In the genomic region with DNA sequence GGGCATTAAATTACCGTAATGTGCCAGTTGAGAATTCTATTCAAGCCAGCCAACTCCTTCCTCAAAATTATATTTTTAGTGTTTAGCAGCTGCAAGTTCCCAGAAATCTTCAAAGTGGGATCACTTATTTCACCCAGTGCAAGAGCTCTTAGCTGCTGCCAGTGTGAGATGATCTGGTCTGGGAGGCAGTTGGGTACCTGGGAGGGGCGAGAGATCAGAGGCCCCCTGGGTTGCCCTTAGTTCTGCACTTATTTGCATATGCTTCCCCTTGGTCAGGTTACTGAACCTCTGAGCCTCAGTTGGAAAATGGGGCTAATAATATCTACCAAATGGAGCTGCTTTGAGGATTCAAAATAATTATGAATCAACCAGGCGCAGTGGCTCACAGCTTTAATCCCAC, we compare ENCODE assay signal across 23 cellular contexts.
"Had no signal": no experiment of that assay in that cellular context is flagged by ENCODE, and none has a peak within 500 bp of the region (broad histone marks: within the 10 kb centered on the region; RNA-seq: fewer than 3 reads in every experiment).

No MANE protein-coding gene starts in this region.

- H3K27ac Mint-ChIP-seq: memory B cell; naive thymus-derived CD4-positive, alpha-beta T cell; nephron progenitor cell; progenitor cell of endocrine pancreas; stimulated activated memory B cell treated with anti-CD40 and anti-IgM and Interleukin-4, amounts not matched to agents 10 μg/mL and 1 μg/mL and 100 μg/mL, for 72 hours; stimulated activated naive CD8-positive, alpha-beta T cell treated with anti-CD3 and anti-CD28 coated beads, Interleukin-15, Interleukin-2, amounts not matched to agents 100 ng/mL and 50 ng/mL, for 24 hours had no signal

- H3K36me3 ChIP-seq: heart left ventricle, left lung, lower lobe of right lung, pancreas, tibial artery, upper lobe of left lung, uterus had no signal

- H3K4me2 ChIP-seq: smooth muscle cell had no signal

- ATAC-seq: heart left ventricle; left lung; lower lobe of right lung; naive thymus-derived CD4-positive, alpha-beta T cell; pancreas; right cardiac atrium; stimulated activated memory B cell treated with anti-CD40 and anti-IgM and Interleukin-4, amounts not matched to agents 10 μg/mL and 1 μg/mL and 100 μg/mL, for 72 hours had no signal

- H3K27me3 Mint-ChIP-seq: memory B cell; progenitor cell of endocrine pancreas; stimulated activated memory B cell treated with anti-CD40 and anti-IgM and Interleukin-4, amounts not matched to agents 10 μg/mL and 1 μg/mL and 100 μg/mL, for 72 hours; stimulated activated naive CD8-positive, alpha-beta T cell treated with anti-CD3 and anti-CD28 coated beads, Interleukin-15, Interleukin-2, amounts not matched to agents 100 ng/mL and 50 ng/mL, for 24 hours had no signal

- H3K9me3 ChIP-seq: heart left ventricle, lower lobe of right lung, pancreas, tibial artery, upper lobe of left lung, uterus had no signal

- H3K4me1 ChIP-seq: heart left ventricle, left lung, lower lobe of right lung, pancreas, upper lobe of left lung, uterus had no signal

- H3K4me3 ChIP-seq: coronary artery, heart left ventricle, left lung, lower lobe of right lung, pancreas, smooth muscle cell, tibial artery, upper lobe of left lung, uterus had no signal

- H3K4me1 Mint-ChIP-seq: memory B cell; naive thymus-derived CD4-positive, alpha-beta T cell; stimulated activated memory B cell treated with anti-CD40 and anti-IgM and Interleukin-4, amounts not matched to agents 10 μg/mL and 1 μg/mL and 100 μg/mL, for 72 hours had no signal

- H3K27me3 ChIP-seq: heart left ventricle, left lung, pancreas, tibial artery, upper lobe of left lung, uterus had no signal

- H3K4me3 Mint-ChIP-seq: memory B cell; naive thymus-derived CD4-positive, alpha-beta T cell; nephron progenitor cell; stimulated activated memory B cell treated with anti-CD40 and anti-IgM and Interleukin-4, amounts not matched to agents 10 μg/mL and 1 μg/mL and 100 μg/mL, for 72 hours; stimulated activated naive CD8-positive, alpha-beta T cell treated with anti-CD3 and anti-CD28 coated beads, Interleukin-15, Interleukin-2, amounts not matched to agents 100 ng/mL and 50 ng/mL, for 24 hours had no signal

- DNase-seq: cerebellar nuclear complex; effector CD8-positive, alpha-beta T cell; heart left ventricle; hypothalamus; islet precursor cell; left lung; lower lobe of right lung; midbrain; naive thymus-derived CD4-positive, alpha-beta T cell; nephron progenitor cell; nucleus accumbens; pancreas; right cardiac atrium; stimulated activated CD4-positive, alpha-beta T cell treated with anti-CD3 and anti-CD28 coated beads, Interleukin-4, amount 100 ng/mL, for 1 hour; tibial artery; upper lobe of left lung; uterus had no signal

- H3K36me3 Mint-ChIP-seq: memory B cell; naive thymus-derived CD4-positive, alpha-beta T cell; stimulated activated memory B cell treated with anti-CD40 and anti-IgM and Interleukin-4, amounts not matched to agents 10 μg/mL and 1 μg/mL and 100 μg/mL, for 72 hours had no signal

- H3K27ac ChIP-seq: coronary artery, heart left ventricle, left lung, lower lobe of right lung, pancreas, tibial artery, upper lobe of left lung, uterus had no signal
